10 cellular contexts compared by ENCODE assay signal in genomic region chr4:95546866-95547707, GRCh38. TPM values are rescaled to one million over a fixed set of nuclear protein-coding genes. Genes with fewer than 3 reads are reported as not detected.
A peak's percentile ranks its signal among the peaks of the same experiment; 100 is the strongest.
DNase-seq lines count a peak whose midpoint lies in the region; ATAC-seq and TF ChIP-seq lines count a peak whose summit lies in the region.
"Had no signal": no experiment of that assay in that cellular context is flagged by ENCODE, and none has a peak within 500 bp of the region (broad histone marks: within the 10 kb centered on the region; RNA-seq: fewer than 3 reads in every experiment).

No MANE protein-coding gene starts in this region.

- peak overlapping the region; percentile 36 for H3K9ac ChIP-seq in mammary epithelial cell (ENCODE audit: insufficient read depth, low read length)

- peak overlapping the region; percentile 89 for H3K4me2 ChIP-seq in mammary epithelial cell (ENCODE audit: insufficient read depth, low read depth, low read length)

- CTCF ChIA-PET in mammary epithelial cell (lab: Charles Lee; ENCODE audit: low non-redundant PET), result interaction anchor here (0.7 to 1.0 kb wide), 3 partner anchors 42 to 184 kb away, joined by 3 read pairs; no protein-coding TSS in a partner anchor
- CTCF ChIA-PET in activated CD8-positive, alpha-beta T cell treated with anti-CD3 and anti-CD28 coated beads, Interleukin-2, amount 10 ng/mL, durations not matched to agents 7 days and 5 days (lab: Charles Lee), result no interaction called here

- peaks cover 64% of the 10 kb centered on the region for H3K79me2 ChIP-seq in mammary epithelial cell (ENCODE audit: insufficient read depth, low read length)

- H3K4me1 ChIP-seq in mammary epithelial cell (ENCODE audit: insufficient read depth, low read length) (peaks cover 4% of the 10 kb centered on the region), spleen (peaks cover 4 to 43% (median 19%) of the 10 kb centered on the region in 6 donors)

- H3K27ac ChIP-seq in mammary epithelial cell (ENCODE audit: insufficient read depth, low read depth, low read length) (peak overlapping the region; percentile 59), spleen (peak overlapping the region in 7 of 8 donors; percentile 51 to 89 (median 82))

- intact Hi-C loops in mammary epithelial cell (cut with micrococcal nuclease), result loop anchor here (1.0 to 10.0 kb wide), 3 partner anchors 8 to 148 kb away; no protein-coding TSS in a partner anchor
- intact Hi-C loops in spleen (cut with DNase I; ENCODE audit: low total_unique reads), result no loop called here

- H3K27me3 Mint-ChIP-seq in activated CD8-positive, alpha-beta T cell treated with anti-CD3 and anti-CD28 coated beads, Interleukin-2, amount 10 ng/mL, durations not matched to agents 7 days and 5 days (ENCODE audit: low read depth), result peaks cover 52% of the 10 kb centered on the region

- peak overlapping the region; percentile 89 for H2AFZ ChIP-seq in mammary epithelial cell (ENCODE audit: low read depth, low read length)

- no TSS peak for BruUV-seq in mammary epithelial cell (replicated peaks; lab: Mats Ljungman, UMichigan)

- POLR2A ChIA-PET in activated CD8-positive, alpha-beta T cell treated with anti-CD3 and anti-CD28 coated beads, Interleukin-2, amount 10 ng/mL, durations not matched to agents 7 days and 5 days (lab: Charles Lee), result no interaction called here

- DNase-seq in NB4 (ENCODE audit: low read depth) (no peak), mammary epithelial cell (peak; percentile 45), kidney epithelial cell (ENCODE audit: low read depth) (no peak), spleen (no peak), NCI-H526 treated with DMSO at 0.1 percent for 48 hours (lab: John Stamatoyannopoulos, UW) (no peak)
- DNase-seq in stimulated activated CD4-positive, alpha-beta T cell treated with anti-CD3 and anti-CD28 coated beads, Interleukin-4, amount 100 ng/mL, for 4 hours, result no peak
- DNase-seq in activated CD8-positive, alpha-beta T cell treated with anti-CD3 and anti-CD28 coated beads, Interleukin-2, amount 10 ng/mL, durations not matched to agents 7 days and 5 days, result no peak
- DNase-seq in activated effector memory CD4-positive, alpha-beta T cell treated with Interleukin-2 at 50 U/mL for 16 hours, result no peak
- DNase-seq: activated T-cell treated with anti-CD3 and anti-CD28 coated beads, Interleukin-2, amount 50 U/mL, for 24 hours had no signal

- H3K4me3 ChIP-seq in NB4 (ENCODE audit: low read depth, low read length) (peak overlapping the region; percentile 70), mammary epithelial cell (replicated peaks in 1 of 3; ENCODE audit: insufficient read depth in 1 of 3, low read depth in 2 of 3, low read length in 3 of 3) (peak overlapping the region; percentile 51 to 81 (median 71)), kidney epithelial cell (ENCODE audit: low read depth, low read length) (peak overlapping the region; percentile 77), spleen (peak overlapping the region; percentile 8 to 73 (median 48))
- H3K4me3 ChIP-seq: K562 had no signal

- no peak for ATAC-seq in activated CD8-positive, alpha-beta T cell treated with anti-CD3 and anti-CD28 coated beads, Interleukin-2, amount 10 ng/mL, durations not matched to agents 7 days and 5 days
- ATAC-seq: K562 had no signal

- no peaks in the 10 kb centered on the region for H3K9me3 ChIP-seq in mammary epithelial cell (replicated peaks; ENCODE audit: insufficient read depth, low read length)
- no peaks in the 10 kb centered on the region for H3K9me3 ChIP-seq in spleen

- H3K4me3 Mint-ChIP-seq in activated CD8-positive, alpha-beta T cell treated with anti-CD3 and anti-CD28 coated beads, Interleukin-2, amount 10 ng/mL, durations not matched to agents 7 days and 5 days, result no peak overlapping the region

- dilution Hi-C loops in mammary epithelial cell (cut with HindIII; ENCODE audit: low sequenced_read_pairs), result no loop called here

- H3K27me3 ChIP-seq in mammary epithelial cell (ENCODE audit: insufficient read depth, low read length), result peaks cover 19% of the 10 kb centered on the region
- peaks cover 8% of the 10 kb centered on the region for H3K27me3 ChIP-seq in kidney epithelial cell (ENCODE audit: control insufficient read depth, insufficient read depth, low read length)
- peaks cover 0 to 56% (median 14%) of the 10 kb centered on the region in 7 donors for H3K27me3 ChIP-seq in spleen (replicated peaks in 1 of 7)

- H3K36me3 ChIP-seq in mammary epithelial cell (ENCODE audit: insufficient read depth, low read length), result no peaks in the 10 kb centered on the region
- no peaks in the 10 kb centered on the region for H3K36me3 ChIP-seq in kidney epithelial cell (ENCODE audit: control insufficient read depth, insufficient read depth, low read length)
- no peaks in the 10 kb centered on the region for H3K36me3 ChIP-seq in spleen

- in situ Hi-C loops in mammary epithelial cell (cut with MboI; ENCODE audit: low sequenced_read_pairs in 2 of 2), result no loop called here

- H3K27ac Mint-ChIP-seq in activated CD8-positive, alpha-beta T cell treated with anti-CD3 and anti-CD28 coated beads, Interleukin-2, amount 10 ng/mL, durations not matched to agents 7 days and 5 days, result no peak overlapping the region
- H3K27ac Mint-ChIP-seq: activated T-cell treated with anti-CD3 and anti-CD28 coated beads, Interleukin-2, amount 50 U/mL, for 24 hours had no signal

- H3K36me3 Mint-ChIP-seq in activated CD8-positive, alpha-beta T cell treated with anti-CD3 and anti-CD28 coated beads, Interleukin-2, amount 10 ng/mL, durations not matched to agents 7 days and 5 days (ENCODE audit: low read depth), result no peaks in the 10 kb centered on the region

- H3K4me1 Mint-ChIP-seq in activated CD8-positive, alpha-beta T cell treated with anti-CD3 and anti-CD28 coated beads, Interleukin-2, amount 10 ng/mL, durations not matched to agents 7 days and 5 days (ENCODE audit: low read depth), result peaks cover 22% of the 10 kb centered on the region

- TF ChIP-seq POLR2A in NB4 (IDR thresholded peaks at IDR 0.05; ENCODE audit: extremely low read depth, insufficient read length) (no peak), spleen (IDR thresholded peaks at IDR 0.05) (no peak)

- H4K20me1 ChIP-seq in mammary epithelial cell (ENCODE audit: insufficient read depth, low read length), result no peaks in the 10 kb centered on the region

- no peaks in the 10 kb centered on the region for H3K9me3 Mint-ChIP-seq in activated CD8-positive, alpha-beta T cell treated with anti-CD3 and anti-CD28 coated beads, Interleukin-2, amount 10 ng/mL, durations not matched to agents 7 days and 5 days (ENCODE audit: insufficient read depth)
- H3K9me3 Mint-ChIP-seq: activated T-cell treated with anti-CD3 and anti-CD28 coated beads, Interleukin-2, amount 50 U/mL, for 24 hours had no signal

- TF ChIP-seq CTCF in NB4 (IDR thresholded peaks at IDR 0.05; ENCODE audit: low read depth, low read length) (no peak), mammary epithelial cell (conservative IDR thresholded peaks at IDR 0.05 in 1 of 2, IDR thresholded peaks at IDR 0.05 in 1 of 2; ENCODE audit: extremely low read depth in 1 of 2, insufficient read depth in 1 of 2, low read depth in 1 of 2, low read length in 2 of 2) (no peak), kidney epithelial cell (IDR thresholded peaks at IDR 0.05; ENCODE audit: insufficient read depth, low read length, poor library complexity, severe bottlenecking) (no peak), spleen (IDR thresholded peaks at IDR 0.05 in 8 of 11, conservative IDR thresholded peaks at IDR 0.05 in 3 of 11) (no peak)

- WGBS in mammary epithelial cell (ENCODE audit: low coverage, missing lambda C conversion rate), result 6% methylated on average over 14 of the region's 22 CpGs
- 29 to 56% (median 38%) methylated on average over 22 of the region's 22 CpGs for WGBS in spleen, 5 donors

RNA-seq across cellular contexts. Expression of gene UNC5C, which starts 1.7 kb away (rescaled TPM):
- 1 to 10 TPM; 4.5 to 9.8 TPM for total RNA-seq in mammary epithelial cell
- polyA plus RNA-seq in mammary epithelial cell, result 3.0 TPM
- 22.3 TPM for polyA minus RNA-seq in mammary epithelial cell
- total RNA-seq in kidney epithelial cell, result 2.6 and 2.8 TPM in 2 replicates
- 10 to 100 TPM in 4 of 7 donors, 1 to 10 TPM in 3; 7.5 to 15.7 (median 13.1) TPM for total RNA-seq in spleen
- under 1 TPM; 0.43 to 0.80 (median 0.61) TPM for polyA plus RNA-seq in spleen
- total RNA-seq in activated CD8-positive, alpha-beta T cell treated with anti-CD3 and anti-CD28 coated beads, Interleukin-2, amount 10 ng/mL, durations not matched to agents 7 days and 5 days, result not detected
